Comparison of ENCODE assay signal across 8 cellular contexts in the genomic region with DNA sequence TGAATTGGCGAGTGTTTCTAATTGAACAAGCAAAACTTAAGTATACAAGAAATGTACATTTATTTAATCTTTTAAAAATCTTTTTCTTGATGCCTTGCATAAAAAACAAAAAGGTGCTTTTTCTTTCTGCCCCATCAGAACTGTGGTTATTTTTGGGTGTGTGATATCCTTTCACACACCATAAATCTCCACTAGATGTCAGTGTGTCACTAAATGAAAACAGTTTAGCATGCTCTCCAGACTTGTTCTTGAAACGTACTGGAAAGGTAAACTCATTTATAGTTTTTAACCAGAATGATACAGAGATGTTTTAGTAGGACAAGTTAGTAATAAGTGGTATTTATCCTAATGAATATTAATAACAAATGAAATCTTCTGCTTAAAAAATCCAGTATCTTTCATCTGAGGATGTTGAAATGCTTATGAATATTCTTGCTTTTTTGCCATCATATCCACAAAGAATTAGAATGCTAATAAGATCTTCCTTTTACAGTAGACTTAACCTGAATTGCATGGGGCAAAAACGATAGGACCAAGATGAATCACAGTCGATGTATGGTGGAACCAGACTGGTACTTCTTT.
DNase-seq lines count a peak whose midpoint lies in the region; ATAC-seq, FAIRE-seq and TF ChIP-seq lines count a peak whose summit lies in the region.

No MANE protein-coding gene starts in this region.

- H3K9ac ChIP-seq in HepG2 (ENCODE audit: insufficient read depth, low read depth, low read length) = no peak overlapping the region

- H3K27ac ChIP-seq in HepG2 (ENCODE audit: extremely low read length, insufficient read depth, low read length) = no peak overlapping the region
- H3K27ac ChIP-seq in vagina = no peak overlapping the region

- H4K20me1 ChIP-seq in HepG2 (ENCODE audit: insufficient read depth, low read length) = no peaks in the 10 kb centered on the region

- TF ChIP-seq RAD21 in HepG2 (CRISPR knock-in tag; IDR thresholded peaks at IDR 0.05) = no peak; the same call in 1 of the 2 replicates

- ATAC-seq in GM19438 (IDR thresholded peaks at IDR 0.05; ENCODE audit: low read depth, unreplicated experiment) = peak; percentile 85
- ATAC-seq in HG03378 (IDR thresholded peaks at IDR 0.05; ENCODE audit: unreplicated experiment) = peak; percentile 93
- peak; percentile 94 for ATAC-seq in HepG2

- H3K4me3 ChIP-seq in bronchial epithelial cell (ENCODE audit: low read depth, low read length) (no peak overlapping the region), HepG2 (replicated peaks in 1 of 3; ENCODE audit: insufficient read depth in 1 of 3, low read depth in 2 of 3, low read length in 3 of 3) (no peak overlapping the region), vagina (no peak overlapping the region)

- no peak overlapping the region for H3K4me2 ChIP-seq in HepG2 (ENCODE audit: low read depth, low read length)

- intact Hi-C loops in HepG2 (cut with micrococcal nuclease; ENCODE audit: unreplicated experiment) = loop anchor here (1.0 kb wide), 3 partner anchors 389 to 953 kb away; no protein-coding TSS in a partner anchor
- intact Hi-C loops in vagina (cut with DNase I) = no loop called here

- FAIRE-seq in bronchial epithelial cell (lab: Jason Lieb, UNC) (no peak), HepG2 (lab: Jason Lieb, UNC) (peak; percentile 61)

- H3K4me1 ChIP-seq in HepG2 (ENCODE audit: insufficient read depth, low read length) (no peaks in the 10 kb centered on the region), vagina (no peaks in the 10 kb centered on the region)

- peak; percentile 48 for TF ChIP-seq CTCF in bronchial epithelial cell (IDR thresholded peaks at IDR 0.05; ENCODE audit: insufficient read depth, low read length, severe bottlenecking)
- TF ChIP-seq CTCF in HepG2 (CRISPR knock-in tag; IDR thresholded peaks at IDR 0.05) = peak; percentile 77
- peak; percentile 8 to 38 (median 35) for TF ChIP-seq CTCF in vagina (IDR thresholded peaks at IDR 0.05)

- H3K27me3 ChIP-seq in bronchial epithelial cell (ENCODE audit: control insufficient read depth, insufficient read depth, low read length) = no peaks in the 10 kb centered on the region
- no peaks in the 10 kb centered on the region for H3K27me3 ChIP-seq in HepG2 (ENCODE audit: control insufficient read depth in 1 of 2, insufficient read depth in 2 of 2, low read length in 2 of 2)
- no peaks in the 10 kb centered on the region for H3K27me3 ChIP-seq in vagina

- CTCF ChIA-PET in HepG2 (lab: Yijun Ruan, JAX; ENCODE audit: low intra/inter-chr PET ratio, low total read pairs) = interaction anchor here (1.5 to 1.8 kb wide), 2 partner anchors 389 to 638 kb away, joined by 7 to 9 read pairs; no protein-coding TSS in a partner anchor

- 54% methylated on average over 4 of the region's 4 CpGs for WGBS in HepG2 (ENCODE audit: low lambda C conversion rate)

- H3K9me3 ChIP-seq in HepG2 (ENCODE audit: low read length) = no peaks in the 10 kb centered on the region
- no peaks in the 10 kb centered on the region for H3K9me3 ChIP-seq in vagina

- H3K79me2 ChIP-seq in HepG2 (ENCODE audit: insufficient read depth, low read length) = no peaks in the 10 kb centered on the region

- DNase-seq in NOMO-1 (lab: John Stamatoyannopoulos, UW; ENCODE audit: unreplicated experiment in 2 of 2) = peak; percentile 8 to 83
- no peak for DNase-seq in NOMO-1 treated with dmso at 0.1 percent for 144 hours (lab: John Stamatoyannopoulos, UW; ENCODE audit: unreplicated experiment)
- peak; percentile 83 for DNase-seq in NCI-H82 (lab: John Stamatoyannopoulos, UW)
- peak; percentile 55 for DNase-seq in bronchial epithelial cell (ENCODE audit: low read depth)
- peak; percentile 60 for DNase-seq in HepG2 (ENCODE audit: low spot score)
- DNase-seq in vagina (ENCODE audit: extremely low spot score in 2 of 2) = no peak

- no TSS peak for BruUV-seq in HepG2 (replicated peaks; lab: Mats Ljungman, UMichigan)

- TF ChIP-seq EP300 in HepG2 (IDR thresholded peaks at IDR 0.05; ENCODE audit: low read depth in 2 of 2, low read length in 2 of 2) = no peak
- no peak for TF ChIP-seq EP300 in HepG2 (CRISPR knock-in tag; IDR thresholded peaks at IDR 0.05; ENCODE audit: borderline replicate concordance)

- no peaks in the 10 kb centered on the region for H3K36me3 ChIP-seq in bronchial epithelial cell (ENCODE audit: control insufficient read depth, insufficient read depth, low read length)
- no peaks in the 10 kb centered on the region for H3K36me3 ChIP-seq in HepG2 (replicated peaks in 1 of 2; ENCODE audit: control insufficient read depth in 1 of 2, insufficient read depth in 2 of 2, low read length in 2 of 2)
- no peaks in the 10 kb centered on the region for H3K36me3 ChIP-seq in vagina

- in situ Hi-C loops in HepG2 (cut with HindIII; ENCODE audit: extremely low pct_ligation_motif_present, low pct_unique_long_range_greater_than_20kb) = no loop called here

- H2AFZ ChIP-seq in HepG2 (ENCODE audit: low read length) = no peak overlapping the region

- POLR2A ChIA-PET in HepG2 (lab: Yijun Ruan, JAX) = no interaction called here

- no peak for TF ChIP-seq POLR2A in HepG2 (IDR thresholded peaks at IDR 0.05; ENCODE audit: insufficient read depth in 1 of 2, low read depth in 2 of 2, low read length in 2 of 2)
- no peak for TF ChIP-seq POLR2A in vagina (IDR thresholded peaks at IDR 0.05)

TF ChIP-seq in HepG2, 621 proteins besides CTCF, POLR2A, EP300 and RAD21 (continues in another document):
- no peak for TF ChIP-seq ZBTB8A (CRISPR knock-in tag; IDR thresholded peaks at IDR 0.05; ENCODE audit: borderline replicate concordance, low read depth)
- no peak for TF ChIP-seq TBX2 (CRISPR knock-in tag; IDR thresholded peaks at IDR 0.05; ENCODE audit: borderline replicate concordance)
- TF ChIP-seq CEBPB (IDR thresholded peaks at IDR 0.05; ENCODE audit: borderline replicate concordance, low read depth, low read length) = no peak
- TF ChIP-seq SOX5 (CRISPR knock-in tag; IDR thresholded peaks at IDR 0.05; ENCODE audit: borderline replicate concordance) = no peak
- TF ChIP-seq GATAD1 (CRISPR knock-in tag; IDR thresholded peaks at IDR 0.05) = 0 out of 2 replicates have a peak, but pooled peaks have one; percentile 18
- no peak for TF ChIP-seq NR2C2 (CRISPR knock-in tag; IDR thresholded peaks at IDR 0.05; ENCODE audit: borderline replicate concordance)
- TF ChIP-seq SMAD1 (CRISPR knock-in tag; IDR thresholded peaks at IDR 0.05; ENCODE audit: borderline replicate concordance, low read depth) = no peak
- TF ChIP-seq, protein P1, sequence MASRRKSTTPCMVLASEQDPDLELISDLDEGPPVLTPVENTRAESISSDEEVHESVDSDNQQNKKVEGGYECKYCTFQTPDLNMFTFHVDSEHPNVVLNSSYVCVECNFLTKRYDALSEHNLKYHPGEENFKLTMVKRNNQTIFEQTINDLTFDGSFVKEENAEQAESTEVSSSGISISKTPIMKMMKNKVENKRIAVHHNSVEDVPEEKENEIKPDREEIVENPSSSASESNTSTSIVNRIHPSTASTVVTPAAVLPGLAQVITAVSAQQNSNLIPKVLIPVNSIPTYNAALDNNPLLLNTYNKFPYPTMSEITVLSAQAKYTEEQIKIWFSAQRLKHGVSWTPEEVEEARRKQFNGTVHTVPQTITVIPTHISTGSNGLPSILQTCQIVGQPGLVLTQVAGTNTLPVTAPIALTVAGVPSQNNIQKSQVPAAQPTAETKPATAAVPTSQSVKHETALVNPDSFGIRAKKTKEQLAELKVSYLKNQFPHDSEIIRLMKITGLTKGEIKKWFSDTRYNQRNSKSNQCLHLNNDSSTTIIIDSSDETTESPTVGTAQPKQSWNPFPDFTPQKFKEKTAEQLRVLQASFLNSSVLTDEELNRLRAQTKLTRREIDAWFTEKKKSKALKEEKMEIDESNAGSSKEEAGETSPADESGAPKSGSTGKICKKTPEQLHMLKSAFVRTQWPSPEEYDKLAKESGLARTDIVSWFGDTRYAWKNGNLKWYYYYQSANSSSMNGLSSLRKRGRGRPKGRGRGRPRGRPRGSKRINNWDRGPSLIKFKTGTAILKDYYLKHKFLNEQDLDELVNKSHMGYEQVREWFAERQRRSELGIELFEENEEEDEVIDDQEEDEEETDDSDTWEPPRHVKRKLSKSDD (CRISPR knock-in tag; IDR thresholded peaks at IDR 0.05; ENCODE audit: low read depth) = no peak
- 0 out of 2 replicates have a peak, but pooled peaks have one; percentile 14 for TF ChIP-seq CREM (IDR thresholded peaks at IDR 0.05)
- no peak for TF ChIP-seq CREM (CRISPR knock-in tag; IDR thresholded peaks at IDR 0.05)
- no peak for TF ChIP-seq SOX6 (IDR thresholded peaks at IDR 0.05)
- TF ChIP-seq SOX6 (CRISPR knock-in tag; IDR thresholded peaks at IDR 0.05) = no peak
- no peak for TF ChIP-seq ZNF512B (CRISPR knock-in tag; IDR thresholded peaks at IDR 0.05; ENCODE audit: borderline replicate concordance)
- TF ChIP-seq ZNF703 (CRISPR knock-in tag; IDR thresholded peaks at IDR 0.05; ENCODE audit: borderline replicate concordance) = no peak
- no peak for TF ChIP-seq MED8 (CRISPR knock-in tag; IDR thresholded peaks at IDR 0.05; ENCODE audit: insufficient replicate concordance)
- TF ChIP-seq ZFP1 (CRISPR knock-in tag; IDR thresholded peaks at IDR 0.05) = no peak
- TF ChIP-seq RORA (CRISPR knock-in tag; IDR thresholded peaks at IDR 0.05) = no peak
- peak; percentile 55; the same call in 1 of the 2 replicates for TF ChIP-seq SMC3 (IDR thresholded peaks at IDR 0.05; ENCODE audit: low read length)
- no peak for TF ChIP-seq ARHGAP35 (CRISPR knock-in tag; IDR thresholded peaks at IDR 0.05; ENCODE audit: borderline replicate concordance)
- TF ChIP-seq STAG1 (CRISPR knock-in tag; IDR thresholded peaks at IDR 0.05) = peak; percentile 79
- TF ChIP-seq GATAD2A (CRISPR knock-in tag; IDR thresholded peaks at IDR 0.05) = no peak

Comparison
In these comparisons a context has a peak if more than half of its experiments do, and no peak if none do; other contexts are left out.
1. DNase-seq: peak in NOMO-1 (2 of 2), NCI-H82 (single experiment), bronchial epithelial cell (single experiment) and HepG2 (single experiment); none in NOMO-1 treated with dmso at 0.1 percent for 144 hours (single experiment) and vagina (0 of 2).
2. Peak in every context shown above with its lines, with median percentiles within 50 percentile points of each other: ATAC-seq and CTCF ChIP-seq.